ENCODE assay signal across 25 cellular contexts in genomic region chr16:11474617-11475291, GRCh38.
DNase-seq lines count a peak whose midpoint lies in the region; ATAC-seq, FAIRE-seq and TF ChIP-seq lines count a peak whose summit lies in the region.
"Had no signal": no experiment of that assay in that cellular context is flagged by ENCODE, and none has a peak within 500 bp of the region (broad histone marks: within the 10 kb centered on the region; RNA-seq: fewer than 3 reads in every experiment).

No MANE protein-coding gene starts in this region.

- TF ChIP-seq CTCF in bronchial epithelial cell (IDR thresholded peaks at IDR 0.05; ENCODE audit: insufficient read depth, low read length, severe bottlenecking), result no peak
- no peak for TF ChIP-seq CTCF in pancreas (IDR thresholded peaks at IDR 0.05)

- H3K27me3 ChIP-seq in bronchial epithelial cell (ENCODE audit: control insufficient read depth, insufficient read depth, low read length) (no peaks in the 10 kb centered on the region), pancreas (no peaks in the 10 kb centered on the region)
- H3K27me3 ChIP-seq: BLaER1, heart left ventricle, SJSA1, spleen had no signal

- intact Hi-C loops in pancreas (cut with DNase I), result no loop called here

- FAIRE-seq in bronchial epithelial cell (lab: Jason Lieb, UNC) (no peak), pancreas (lab: Jason Lieb, UNC) (no peak)
- FAIRE-seq: colon, GM12878, TTC549 had no signal

- in situ Hi-C loops in KBM-7 (cut with MboI; ENCODE audit: low pct_unique_long_range_greater_than_20kb, low sequenced_read_pairs), result no loop called here

- no peak overlapping the region for H3K4me3 ChIP-seq in bronchial epithelial cell (ENCODE audit: low read depth, low read length)
- H3K4me3 ChIP-seq in pancreas, result no peak overlapping the region
- H3K4me3 ChIP-seq: BLaER1, GM12878, heart left ventricle, SJSA1, spleen had no signal

- 33 to 38% methylated on average over 8 of the region's 8 CpGs for WGBS in pancreas, 2 donors

- ATAC-seq in pancreas, result peak; percentile 89 to 93 (median 90)
- ATAC-seq: activated CD4-positive, CD25-positive, alpha-beta regulatory T cell treated with anti-CD3 and anti-CD28 coated beads, Interleukin-2, amount 50 U/mL, for 24 hours; activated T-helper 17 cell treated with anti-CD3 and anti-CD28 coated beads, Interleukin-2, amount 50 U/mL, for 72 hours; GM12878; heart left ventricle; right cardiac atrium had no signal

- H3K27ac ChIP-seq in pancreas, result no peak overlapping the region
- H3K27ac ChIP-seq: BLaER1, heart left ventricle, SJSA1, spleen had no signal

- peak; percentile 31 for DNase-seq in DMS53 treated with DMSO at 0.1 percent for 48 hours (lab: John Stamatoyannopoulos, UW; ENCODE audit: unreplicated experiment)
- DNase-seq in NCI-H2029 (lab: John Stamatoyannopoulos, UW), result peak; percentile 27
- peak; percentile 92 for DNase-seq in bronchial epithelial cell (ENCODE audit: low read depth)
- no peak for DNase-seq in pancreas
- no peak for DNase-seq in NCI-H226
- no peak for DNase-seq in KBM-7
- no peak for DNase-seq in DMS153 (lab: John Stamatoyannopoulos, UW)
- DNase-seq: activated CD4-positive, alpha-beta T cell treated with anti-CD3 and anti-CD28 coated beads, Interleukin-2, amount 50 U/mL, for 48 hours; activated CD8-positive, alpha-beta memory T cell treated with anti-CD3 and anti-CD28 coated beads, Interleukin-2, amount 50 U/mL, for 48 hours; COR-L47; effector memory CD4-positive, alpha-beta T cell; heart left ventricle; NCI-H1105; NCI-H2107; NCI-H69; spleen; stimulated activated CD4-positive, alpha-beta T cell treated with anti-CD3 and anti-CD28 coated beads, Interleukin-2, amount 100 ng/mL, for 48 hours had no signal

- H3K36me3 ChIP-seq in bronchial epithelial cell (ENCODE audit: control insufficient read depth, insufficient read depth, low read length) (no peaks in the 10 kb centered on the region), pancreas (no peaks in the 10 kb centered on the region)
- H3K36me3 ChIP-seq: BLaER1, heart left ventricle, SJSA1, spleen had no signal

- H3K9me3 ChIP-seq in pancreas, result no peaks in the 10 kb centered on the region
- H3K9me3 ChIP-seq: heart left ventricle, SJSA1, spleen had no signal

- peaks cover 0 to 8% (median 3%) of the 10 kb centered on the region in 3 donors for H3K4me1 ChIP-seq in pancreas
- H3K4me1 ChIP-seq: BLaER1, heart left ventricle, SJSA1, spleen had no signal

Comparison
In these comparisons a context has a peak if more than half of its experiments do, and no peak if none do; other contexts are left out.
1. DNase-seq: peak in DMS53 treated with DMSO at 0.1 percent for 48 hours (single experiment), NCI-H2029 (single experiment) and bronchial epithelial cell (single experiment); none in pancreas (0 of 6), NCI-H226 (single experiment), KBM-7 (single experiment) and DMS153 (single experiment).